Comparison of ENCODE assay signal across 29 cellular contexts in the genomic region with DNA sequence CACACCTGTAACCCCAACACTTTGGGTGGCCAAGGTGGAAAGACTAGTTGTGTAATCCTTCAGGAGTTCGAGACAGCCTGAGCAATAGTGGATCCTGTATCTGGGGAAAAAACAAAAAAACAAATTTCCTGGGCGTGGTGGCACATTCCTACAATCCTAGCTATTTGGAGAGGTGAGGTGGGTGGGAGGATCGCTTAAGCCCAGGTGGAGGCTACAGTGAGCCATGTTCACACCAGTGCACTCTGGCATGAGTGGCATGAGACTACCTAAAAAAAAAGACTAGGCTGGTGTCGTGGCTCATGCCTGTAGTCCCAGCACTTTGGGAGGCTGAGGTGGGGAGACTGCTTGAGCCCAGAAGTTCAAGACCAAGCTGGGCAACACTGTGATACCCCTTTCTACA. TPM values are rescaled to one million over a fixed set of nuclear protein-coding genes. Genes with fewer than 3 reads are reported as not detected.
DNase-seq lines count a peak whose midpoint lies in the region; FAIRE-seq and TF ChIP-seq lines count a peak whose summit lies in the region.
"Had no signal": no experiment of that assay in that cellular context is flagged by ENCODE, and none has a peak within 500 bp of the region (broad histone marks: within the 10 kb centered on the region; RNA-seq: fewer than 3 reads in every experiment).

No MANE protein-coding gene starts in this region.

- peaks cover 54% of the 10 kb centered on the region for H3K4me1 Mint-ChIP-seq in activated CD4-positive, alpha-beta memory T cell treated with anti-CD3 and anti-CD28 coated beads for 36 hours (ENCODE audit: low read depth)
- H3K4me1 Mint-ChIP-seq in type B pancreatic cell (ENCODE audit: unreplicated experiment): no peaks in the 10 kb centered on the region

- peaks cover 49% of the 10 kb centered on the region for H3K36me3 Mint-ChIP-seq in activated CD4-positive, alpha-beta memory T cell treated with anti-CD3 and anti-CD28 coated beads for 36 hours
- peaks cover 43% of the 10 kb centered on the region for H3K36me3 Mint-ChIP-seq in type B pancreatic cell

- peaks cover 17 to 44% of the 10 kb centered on the region in 2 donors for H3K36me3 ChIP-seq in kidney (ENCODE audit: control insufficient read depth in 1 of 2, insufficient read depth in 2 of 2, low read length in 2 of 2)
- H3K36me3 ChIP-seq: ovary had no signal

- CTCF ChIA-PET in activated CD4-positive, alpha-beta memory T cell treated with anti-CD3 and anti-CD28 coated beads for 36 hours (lab: Charles Lee): interaction anchor here (0.6 kb wide), 1 partner anchor 85 kb away, joined by 3 read pairs; no protein-coding TSS in a partner anchor

- POLR2A ChIA-PET in activated CD4-positive, alpha-beta memory T cell treated with anti-CD3 and anti-CD28 coated beads for 36 hours (lab: Charles Lee): interaction anchor here (0.6 to 1.2 kb wide), 4 partner anchors 9 to 96 kb away, joined by 4 to 5 read pairs (median 4); no protein-coding TSS in a partner anchor

- no peak overlapping the region for H3K9ac ChIP-seq in kidney (ENCODE audit: low read length in 2 of 2)

- no peaks in the 10 kb centered on the region for H3K9me3 ChIP-seq in kidney (ENCODE audit: control insufficient read depth in 1 of 2, low read length in 2 of 2)
- H3K9me3 ChIP-seq: ovary, Peyer's patch, right atrium auricular region, SJSA1, tibial artery had no signal

- DNase-seq in activated effector memory CD4-positive, alpha-beta T cell treated with anti-CD3 and anti-CD28 coated beads, Interleukin-2, amount 50 U/mL, for 16 hours: peak; percentile 4
- DNase-seq in activated effector memory CD4-positive, alpha-beta T cell treated with Interleukin-2 at 50 U/mL for 16 hours: no peak
- DNase-seq in activated CD4-positive, alpha-beta memory T cell treated with anti-CD3 and anti-CD28 coated beads for 36 hours: peak; percentile 0
- peak; percentile 13 for DNase-seq in kidney
- no peak for DNase-seq in type B pancreatic cell (ENCODE audit: extremely low spot score, unreplicated experiment)
- no peak for DNase-seq in medulla oblongata (ENCODE audit: extremely low spot score)
- DNase-seq in stimulated activated CD8-positive, alpha-beta memory T cell treated with anti-CD3 and anti-CD28 coated beads, Interleukin-4, amount 100 ng/mL, for 48 hours: no peak
- DNase-seq in NCI-H82 treated with DMSO at 0.1 percent for 48 hours (lab: John Stamatoyannopoulos, UW; ENCODE audit: unreplicated experiment): no peak
- DNase-seq: activated naive CD4-positive, alpha-beta T cell treated with anti-CD3 and anti-CD28 coated beads, Interleukin-2, amount 50 U/mL, for 16 hours; activated T-cell treated with anti-CD3 and anti-CD28 coated beads, Interleukin-2, amount 50 U/mL, for 72 hours; AML-193; aorta; left cardiac atrium; midbrain; NCI-H146; NCI-H524; Peyer's patch; stimulated activated CD4-positive, alpha-beta T cell treated with anti-CD3 and anti-CD28 coated beads, Interleukin-4, amount 100 ng/mL, for 24 hours had no signal

- H3K4me1 ChIP-seq in kidney (ENCODE audit: control insufficient read depth in 1 of 2, insufficient read depth in 1 of 2, low read depth in 1 of 2, low read length in 2 of 2): peaks cover 0 to 3% of the 10 kb centered on the region in 2 donors
- H3K4me1 ChIP-seq: SJSA1 had no signal

- no peak for TF ChIP-seq CTCF in kidney (IDR thresholded peaks at IDR 0.05; ENCODE audit: borderline replicate concordance, extremely low read depth, insufficient read depth)
- TF ChIP-seq CTCF in type B pancreatic cell (conservative IDR thresholded peaks at IDR 0.05): no peak

- H3K27ac Mint-ChIP-seq in activated CD4-positive, alpha-beta memory T cell treated with anti-CD3 and anti-CD28 coated beads for 36 hours: no peak overlapping the region
- peak overlapping the region; percentile 29 for H3K27ac Mint-ChIP-seq in type B pancreatic cell
- H3K27ac Mint-ChIP-seq: nephron had no signal

- H3K27me3 Mint-ChIP-seq in activated CD4-positive, alpha-beta memory T cell treated with anti-CD3 and anti-CD28 coated beads for 36 hours: no peaks in the 10 kb centered on the region
- no peaks in the 10 kb centered on the region for H3K27me3 Mint-ChIP-seq in type B pancreatic cell
- H3K27me3 Mint-ChIP-seq: stimulated activated naive CD8-positive, alpha-beta T cell treated with anti-CD3 and anti-CD28 coated beads, Interleukin-15, amount 100 ng/mL, for 72 hours; T-cell had no signal

- H3K4me3 Mint-ChIP-seq in activated CD4-positive, alpha-beta memory T cell treated with anti-CD3 and anti-CD28 coated beads for 36 hours: no peak overlapping the region
- no peak overlapping the region for H3K4me3 Mint-ChIP-seq in type B pancreatic cell
- H3K4me3 Mint-ChIP-seq: activated T-cell treated with anti-CD3 and anti-CD28 coated beads, Interleukin-2, amount 50 U/mL, for 72 hours; nephron; stimulated activated naive CD8-positive, alpha-beta T cell treated with anti-CD3 and anti-CD28 coated beads, Interleukin-15, amount 100 ng/mL, for 72 hours; T-cell had no signal

- intact Hi-C loops in activated CD4-positive, alpha-beta memory T cell treated with anti-CD3 and anti-CD28 coated beads for 36 hours (cut with micrococcal nuclease): no loop called here
- intact Hi-C loops in kidney (cut with DNase I): no loop called here

- H3K4me3 ChIP-seq in kidney (ENCODE audit: low read length in 2 of 2): no peak overlapping the region
- H3K4me3 ChIP-seq: ovary, Peyer's patch, right atrium auricular region, SJSA1, tibial artery had no signal

- H3K27ac ChIP-seq in kidney (ENCODE audit: low read depth in 2 of 2, low read length in 2 of 2): no peak overlapping the region
- H3K27ac ChIP-seq: ovary, Peyer's patch, right atrium auricular region, SJSA1, tibial artery had no signal

- H3K9me3 Mint-ChIP-seq in activated CD4-positive, alpha-beta memory T cell treated with anti-CD3 and anti-CD28 coated beads for 36 hours: no peaks in the 10 kb centered on the region
- no peaks in the 10 kb centered on the region for H3K9me3 Mint-ChIP-seq in type B pancreatic cell
- H3K9me3 Mint-ChIP-seq: activated T-cell treated with anti-CD3 and anti-CD28 coated beads, Interleukin-2, amount 50 U/mL, for 72 hours; nephron; stimulated activated naive CD8-positive, alpha-beta T cell treated with anti-CD3 and anti-CD28 coated beads, Interleukin-15, amount 100 ng/mL, for 72 hours; T-cell had no signal

- FAIRE-seq in kidney (lab: Jason Lieb, UNC): no peak
- FAIRE-seq: A204.1, endothelial cell of umbilical vein, G401.6, HTR-8/SVneo had no signal

RNA-seq across cellular contexts. Expression of a gene that starts 17.2 kb away (rescaled TPM):
- total RNA-seq in activated CD4-positive, alpha-beta memory T cell treated with anti-CD3 and anti-CD28 coated beads for 36 hours: 100 to 1,000 TPM; 355 to 356 TPM
- total RNA-seq in kidney (186 TPM), type B pancreatic cell (ENCODE audit: low replicate concordance) (219 and 222 TPM in 2 replicates)
- 207 TPM for polyA plus RNA-seq in kidney (ENCODE audit: insufficient read depth, low read depth, low replicate concordance)

RNA-seq across cellular contexts. Expression of a gene that starts 25.1 kb away (rescaled TPM):
- 100 to 1,000 TPM; 709 to 722 TPM for total RNA-seq in activated CD4-positive, alpha-beta memory T cell treated with anti-CD3 and anti-CD28 coated beads for 36 hours
- 568 TPM for total RNA-seq in kidney
- 1,584 TPM for polyA plus RNA-seq in kidney (ENCODE audit: insufficient read depth, low read depth, low replicate concordance)
- 692 and 828 TPM in 2 replicates for total RNA-seq in type B pancreatic cell (ENCODE audit: low replicate concordance)

RNA-seq across cellular contexts. Expression of a gene that starts 40.7 kb away (rescaled TPM):
- 100 to 1,000 TPM in 1 of 2 experiments, 10 to 100 TPM in 1; 90.7 to 111 TPM for total RNA-seq in activated CD4-positive, alpha-beta memory T cell treated with anti-CD3 and anti-CD28 coated beads for 36 hours
- total RNA-seq in kidney (98.6 TPM), type B pancreatic cell (ENCODE audit: low replicate concordance) (108 and 112 TPM in 2 replicates)
- 10.5 TPM for polyA plus RNA-seq in kidney (ENCODE audit: insufficient read depth, low read depth, low replicate concordance)

RNA-seq across cellular contexts. Expression of a gene that starts 54.3 kb away (rescaled TPM):
- total RNA-seq in activated CD4-positive, alpha-beta memory T cell treated with anti-CD3 and anti-CD28 coated beads for 36 hours: 1,000 to 10,000 TPM; 1,098 to 1,103 TPM
- total RNA-seq in kidney (660 TPM), type B pancreatic cell (ENCODE audit: low replicate concordance) (988 and 997 TPM in 2 replicates)
- 1,180 TPM for polyA plus RNA-seq in kidney (ENCODE audit: insufficient read depth, low read depth, low replicate concordance)

Comparison
In these comparisons a context has a peak if more than half of its experiments do, and no peak if none do; other contexts are left out.
1. DNase-seq: peak in activated effector memory CD4-positive, alpha-beta T cell treated with anti-CD3 and anti-CD28 coated beads, Interleukin-2, amount 50 U/mL, for 16 hours (single experiment), activated CD4-positive, alpha-beta memory T cell treated with anti-CD3 and anti-CD28 coated beads for 36 hours (single experiment) and kidney (single experiment); none in activated effector memory CD4-positive, alpha-beta T cell treated with Interleukin-2 at 50 U/mL for 16 hours (single experiment), type B pancreatic cell (single experiment), medulla oblongata (single experiment), stimulated activated CD8-positive, alpha-beta memory T cell treated with anti-CD3 and anti-CD28 coated beads, Interleukin-4, amount 100 ng/mL, for 48 hours (single experiment) and NCI-H82 treated with DMSO at 0.1 percent for 48 hours (single experiment).